In genomic region chr9:121651295-121652036, GRCh38 we compare ENCODE assay signal across 8 cellular contexts. TPM values are rescaled to one million over a fixed set of nuclear protein-coding genes. Genes with fewer than 3 reads are reported as not detected.
DNase-seq lines count a peak whose midpoint lies in the region; ATAC-seq and TF ChIP-seq lines count a peak whose summit lies in the region.

TSS of gene DAB2IP (plus strand) at chr9:121651634. CDS start at chr9:121651776, 142 bp downstream.

- WGBS in lower leg skin, 2 donors: 1 to 3% methylated on average over 25 to 26 of the region's 79 CpGs
- 1 to 6% (median 1%) methylated on average over 16 to 79 of the region's 79 CpGs for WGBS in stomach, 5 donors

- no peaks in the 10 kb centered on the region for H3K9me3 ChIP-seq in stomach

- no peak for TF ChIP-seq EP300 in stomach (IDR thresholded peaks at IDR 0.05)

- ATAC-seq in HG02852 (IDR thresholded peaks at IDR 0.05; ENCODE audit: unreplicated experiment): no peak

- H3K27me3 ChIP-seq in stomach: peaks cover 0 to 53% (median 0%) of the 10 kb centered on the region in 3 donors

- H3K4me3 ChIP-seq in lower leg skin (ENCODE audit: low read depth, poor library complexity, severe bottlenecking): peak within 1 kb of the TSS; percentile 24
- peak within 1 kb of the TSS; percentile 67 to 72 (median 68) for H3K4me3 ChIP-seq in stomach

- TF ChIP-seq CTCF in lower leg skin (IDR thresholded peaks at IDR 0.05): no peak
- no peak for TF ChIP-seq CTCF in stomach (IDR thresholded peaks at IDR 0.05)

- H3K4me1 ChIP-seq in stomach: peaks cover 56 to 72% (median 67%) of the 10 kb centered on the region in 4 donors

- TF ChIP-seq POLR2A in lower leg skin (IDR thresholded peaks at IDR 0.05) (no peak), stomach (IDR thresholded peaks at IDR 0.05) (no peak)

- peak; percentile 46 to 92 (median 85) for DNase-seq in NCI-H1417 (lab: John Stamatoyannopoulos, UW)
- DNase-seq in NCI-H1417 treated with DMSO at 0.1 percent for 48 hours (lab: John Stamatoyannopoulos, UW): no peak
- DNase-seq in NCI-H82 treated with DMSO at 0.1 percent for 48 hours (lab: John Stamatoyannopoulos, UW; ENCODE audit: unreplicated experiment): peak; percentile 59
- peak; percentile 67 for DNase-seq in dermis blood vessel endothelial cell
- no peak for DNase-seq in lower leg skin (ENCODE audit: low spot score in 2 of 2)
- DNase-seq in stomach: peak; percentile 69
- DNase-seq in NK-92 treated with Interleukin-12 subunit alpha and Interleukin-12 subunit beta, amount 100 ng/mL, for 24 hours (lab: John Stamatoyannopoulos, UW): no peak

- no peaks in the 10 kb centered on the region for H3K36me3 ChIP-seq in stomach

- H3K27ac ChIP-seq in stomach: peak within 1 kb of the TSS; percentile 80 to 89 (median 82)

- intact Hi-C loops in lower leg skin (cut with DNase I; ENCODE audit: low total_unique reads): no loop called here
- intact Hi-C loops in stomach (cut with DNase I; ENCODE audit: low total_unique reads): no loop called here

RNA-seq across cellular contexts. Expression of gene DAB2IP, which starts in this region (rescaled TPM):
- total RNA-seq in dermis blood vessel endothelial cell (24.3 and 38.4 TPM in 2 replicates), lower leg skin (10 to 100 TPM; 42.5 to 68.0 (median 57.0) TPM), stomach (100 to 1,000 TPM in 1 of 5 donors, 10 to 100 TPM in 4; 32.1 to 303 (median 63.6) TPM)
- 10 to 100 TPM; 17.5 to 27.6 (median 25.5) TPM for polyA plus RNA-seq in stomach

Comparison
In these comparisons a context has a peak if more than half of its experiments do, and no peak if none do; other contexts are left out.
1. DNase-seq: peak in NCI-H1417 (3 of 3), NCI-H82 treated with DMSO at 0.1 percent for 48 hours (single experiment), dermis blood vessel endothelial cell (single experiment) and stomach (single experiment); none in NCI-H1417 treated with DMSO at 0.1 percent for 48 hours (single experiment), lower leg skin (0 of 2) and NK-92 treated with Interleukin-12 subunit alpha and Interleukin-12 subunit beta, amount 100 ng/mL, for 24 hours (single experiment).